ENCODE assay signal across 10 cellular contexts in the genomic region with DNA sequence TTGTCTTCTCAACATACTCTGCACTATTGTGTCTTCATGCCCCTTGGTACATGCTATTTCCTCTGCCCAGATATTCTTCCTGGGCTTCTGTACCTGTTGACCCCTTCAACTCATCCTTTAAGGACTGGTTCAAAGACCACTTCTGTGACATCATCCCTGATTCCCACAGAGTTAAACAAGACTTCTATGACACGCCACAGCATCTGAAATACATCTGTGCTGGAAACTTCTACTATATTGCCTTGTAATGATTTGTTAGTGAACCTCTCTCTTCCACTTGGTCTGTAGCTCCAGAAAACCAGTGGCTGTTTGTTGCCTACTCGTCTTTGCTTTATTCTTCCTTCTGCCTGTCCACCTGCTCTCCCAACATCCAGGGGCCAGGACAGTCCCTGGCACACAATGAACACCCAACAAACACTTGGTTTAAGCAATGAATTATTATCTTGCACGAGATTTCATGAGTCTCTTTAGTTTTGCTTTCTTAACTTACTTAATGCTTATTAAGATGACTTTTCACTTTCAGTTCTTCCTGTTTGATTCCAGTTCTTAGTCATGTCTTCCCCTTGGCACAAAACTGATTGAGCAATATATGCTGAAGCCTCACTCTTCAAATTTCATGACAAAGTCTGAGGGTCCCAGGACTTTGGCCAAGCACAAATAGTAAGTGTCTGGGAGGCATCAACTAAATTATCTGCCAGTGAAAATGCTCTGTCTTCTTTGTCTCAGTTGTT.
DNase-seq lines count a peak whose midpoint lies in the region; ATAC-seq and TF ChIP-seq lines count a peak whose summit lies in the region.
"Had no signal": no experiment of that assay in that cellular context is flagged by ENCODE, and none has a peak within 500 bp of the region (broad histone marks: within the 10 kb centered on the region; RNA-seq: fewer than 3 reads in every experiment).

No MANE protein-coding gene starts in this region.

- H3K27me3 ChIP-seq in SK-N-SH (ENCODE audit: insufficient read depth) (no peaks in the 10 kb centered on the region), breast epithelium (no peaks in the 10 kb centered on the region), thoracic aorta (replicated peaks; ENCODE audit: insufficient read depth) (no peaks in the 10 kb centered on the region)

- CTCF ChIA-PET in SK-N-SH (lab: Yijun Ruan, JAX): no interaction called here

- ATAC-seq in SK-N-SH treated with all-trans-retinoic acid at 6 μM for 48 hours (no peak), HG03175 (IDR thresholded peaks at IDR 0.05; ENCODE audit: unreplicated experiment) (peak; percentile 91), thoracic aorta (ENCODE audit: insufficient number of reproducible peaks, low FRiP score, low read depth) (no peak)

- no peak overlapping the region for H3K9ac ChIP-seq in SK-N-SH

- intact Hi-C loops in breast epithelium (cut with DNase I; ENCODE audit: low total_unique reads): no loop called here

- no peak overlapping the region for H2AFZ ChIP-seq in SK-N-SH (ENCODE audit: low read depth)

- no peaks in the 10 kb centered on the region for H3K79me2 ChIP-seq in SK-N-SH (ENCODE audit: insufficient read depth)

- H3K9me3 ChIP-seq in SK-N-SH: no peaks in the 10 kb centered on the region
- H3K9me3 ChIP-seq in breast epithelium: no peaks in the 10 kb centered on the region
- H3K9me3 ChIP-seq in thoracic aorta: no peaks in the 10 kb centered on the region

- TF ChIP-seq EP300 in SK-N-SH (IDR thresholded peaks at IDR 0.05; ENCODE audit: borderline replicate concordance in 1 of 2, low read depth in 1 of 2, low read length in 1 of 2): no peak

- POLR2A ChIA-PET in SK-N-SH (lab: Yijun Ruan, JAX): no interaction called here

- WGBS in SK-N-SH (ENCODE audit: low lambda C conversion rate): 29% methylated on average over 3 of the region's 3 CpGs

- DNase-seq in SK-N-SH (no peak), breast epithelium (ENCODE audit: low spot score in 2 of 2) (no peak), thoracic aorta (ENCODE audit: low spot score) (no peak), ureter (ENCODE audit: low spot score) (no peak), substantia nigra (lab: John Stamatoyannopoulos, UW) (no peak), NCI-H524 treated with DMSO at 0.1 percent for 48 hours (lab: John Stamatoyannopoulos, UW) (no peak)
- DNase-seq: activated CD4-positive, alpha-beta T cell treated with anti-CD3 and anti-CD28 coated beads, Interleukin-2, amount 50 U/mL, for 1 hour had no signal

- H3K36me3 ChIP-seq in SK-N-SH (replicated peaks in 1 of 2; ENCODE audit: control insufficient read depth in 1 of 2, insufficient read depth in 2 of 2, low read length in 1 of 2) (no peaks in the 10 kb centered on the region), breast epithelium (no peaks in the 10 kb centered on the region), thoracic aorta (no peaks in the 10 kb centered on the region)

- H3K4me1 ChIP-seq in SK-N-SH (ENCODE audit: control insufficient read depth in 1 of 2, insufficient read depth in 2 of 2, low read depth in 1 of 2, low read length in 1 of 2): peaks cover 3 to 7% of the 10 kb centered on the region in 2 experiments; a peak in 2 of 4 replicates
- H3K4me1 ChIP-seq in breast epithelium: no peaks in the 10 kb centered on the region
- H3K4me1 ChIP-seq in thoracic aorta (ENCODE audit: control insufficient read depth in 1 of 2, low read depth in 2 of 2): no peaks in the 10 kb centered on the region

- no peaks in the 10 kb centered on the region for H4K20me1 ChIP-seq in SK-N-SH (ENCODE audit: insufficient read depth)

- no peak for TF ChIP-seq CTCF in SK-N-SH (IDR thresholded peaks at IDR 0.05)
- no peak for TF ChIP-seq CTCF in breast epithelium (IDR thresholded peaks at IDR 0.05)
- TF ChIP-seq CTCF in thoracic aorta (IDR thresholded peaks at IDR 0.05): no peak

- H3K4me3 ChIP-seq in SK-N-SH (ENCODE audit: low read depth in 2 of 2, low read length in 1 of 2): no peak overlapping the region
- H3K4me3 ChIP-seq in breast epithelium: peak overlapping the region in 2 of 3 donors; percentile 28 to 29
- H3K4me3 ChIP-seq in thoracic aorta: peak overlapping the region; percentile 56

- TF ChIP-seq RAD21 in SK-N-SH (IDR thresholded peaks at IDR 0.05; ENCODE audit: low read length): no peak

- H3K9me2 ChIP-seq in SK-N-SH: no peaks in the 10 kb centered on the region

- TF ChIP-seq POLR2A in breast epithelium (IDR thresholded peaks at IDR 0.05): no peak

- H3K27ac ChIP-seq in SK-N-SH (ENCODE audit: low read depth in 2 of 2, low read length in 1 of 2) (peak overlapping the region in 1 of 2 experiments; percentile 18; a peak in 1 of 4 replicates), breast epithelium (no peak overlapping the region), thoracic aorta (no peak overlapping the region), substantia nigra (ENCODE audit: low read depth, low read length, poor library complexity, severe bottlenecking) (no peak overlapping the region)
- H3K27ac ChIP-seq: 22Rv1 had no signal

- H3F3A ChIP-seq in SK-N-SH (replicated peaks; ENCODE audit: insufficient read depth): no peaks in the 10 kb centered on the region

- H3K4me2 ChIP-seq in SK-N-SH: peak overlapping the region; percentile 2; the same call in 1 of the 2 replicates

TF ChIP-seq in SK-N-SH, 30 proteins besides CTCF, POLR2A, EP300 and RAD21 (continues in another document):
- TF ChIP-seq, protein P1, sequence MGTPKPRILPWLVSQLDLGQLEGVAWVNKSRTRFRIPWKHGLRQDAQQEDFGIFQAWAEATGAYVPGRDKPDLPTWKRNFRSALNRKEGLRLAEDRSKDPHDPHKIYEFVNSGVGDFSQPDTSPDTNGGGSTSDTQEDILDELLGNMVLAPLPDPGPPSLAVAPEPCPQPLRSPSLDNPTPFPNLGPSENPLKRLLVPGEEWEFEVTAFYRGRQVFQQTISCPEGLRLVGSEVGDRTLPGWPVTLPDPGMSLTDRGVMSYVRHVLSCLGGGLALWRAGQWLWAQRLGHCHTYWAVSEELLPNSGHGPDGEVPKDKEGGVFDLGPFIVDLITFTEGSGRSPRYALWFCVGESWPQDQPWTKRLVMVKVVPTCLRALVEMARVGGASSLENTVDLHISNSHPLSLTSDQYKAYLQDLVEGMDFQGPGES (IDR thresholded peaks at IDR 0.05; ENCODE audit: low read depth, low read length): no peak
- TF ChIP-seq MEF2A (IDR thresholded peaks at IDR 0.05; ENCODE audit: borderline replicate concordance, low read depth) (no peak), NRF1 (IDR thresholded peaks at IDR 0.05; ENCODE audit: low read depth, low read length) (no peak), GABPA (IDR thresholded peaks at IDR 0.05; ENCODE audit: low read depth) (no peak), TCF12 (IDR thresholded peaks at IDR 0.05) (no peak), FOSL2 (IDR thresholded peaks at IDR 0.05; ENCODE audit: borderline replicate concordance, low read depth) (no peak), TAF1 (IDR thresholded peaks at IDR 0.05; ENCODE audit: borderline replicate concordance, low read depth, low read length) (no peak), SMC3 (IDR thresholded peaks at IDR 0.05; ENCODE audit: low read depth, low read length) (no peak), EZH2phosphoT487 (IDR thresholded peaks at IDR 0.05; ENCODE audit: borderline replicate concordance, low read depth) (no peak), YY1 (IDR thresholded peaks at IDR 0.05; ENCODE audit: low read depth) (no peak), GATA2 (CRISPR knock-in tag; IDR thresholded peaks at IDR 0.05) (no peak)
- TF ChIP-seq, protein P2, sequence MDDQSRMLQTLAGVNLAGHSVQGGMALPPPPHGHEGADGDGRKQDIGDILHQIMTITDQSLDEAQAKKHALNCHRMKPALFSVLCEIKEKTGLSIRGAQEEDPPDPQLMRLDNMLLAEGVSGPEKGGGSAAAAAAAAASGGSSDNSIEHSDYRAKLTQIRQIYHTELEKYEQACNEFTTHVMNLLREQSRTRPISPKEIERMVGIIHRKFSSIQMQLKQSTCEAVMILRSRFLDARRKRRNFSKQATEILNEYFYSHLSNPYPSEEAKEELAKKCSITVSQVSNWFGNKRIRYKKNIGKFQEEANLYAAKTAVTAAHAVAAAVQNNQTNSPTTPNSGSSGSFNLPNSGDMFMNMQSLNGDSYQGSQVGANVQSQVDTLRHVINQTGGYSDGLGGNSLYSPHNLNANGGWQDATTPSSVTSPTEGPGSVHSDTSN (IDR thresholded peaks at IDR 0.05): no peak

TF ChIP-seq in SK-N-SH treated with all-trans-retinoic acid at 6 μM for 48 hours, 23 proteins besides CTCF, POLR2A, EP300 and RAD21:
- TF ChIP-seq ISL1 (CRISPR knock-in tag; IDR thresholded peaks at IDR 0.05) (no peak), TOX (CRISPR knock-in tag; IDR thresholded peaks at IDR 0.05; ENCODE audit: borderline replicate concordance) (no peak), ZFP30 (CRISPR knock-in tag; IDR thresholded peaks at IDR 0.05) (no peak), BACH2 (CRISPR knock-in tag; IDR thresholded peaks at IDR 0.05; ENCODE audit: borderline replicate concordance) (no peak), ESRRG (CRISPR knock-in tag; IDR thresholded peaks at IDR 0.05) (no peak), OSR1 (CRISPR knock-in tag; IDR thresholded peaks at IDR 0.05) (no peak), ZNF70 (CRISPR knock-in tag; IDR thresholded peaks at IDR 0.05) (no peak), GLIS3 (CRISPR knock-in tag; IDR thresholded peaks at IDR 0.05) (no peak)
- TF ChIP-seq, protein P3, sequence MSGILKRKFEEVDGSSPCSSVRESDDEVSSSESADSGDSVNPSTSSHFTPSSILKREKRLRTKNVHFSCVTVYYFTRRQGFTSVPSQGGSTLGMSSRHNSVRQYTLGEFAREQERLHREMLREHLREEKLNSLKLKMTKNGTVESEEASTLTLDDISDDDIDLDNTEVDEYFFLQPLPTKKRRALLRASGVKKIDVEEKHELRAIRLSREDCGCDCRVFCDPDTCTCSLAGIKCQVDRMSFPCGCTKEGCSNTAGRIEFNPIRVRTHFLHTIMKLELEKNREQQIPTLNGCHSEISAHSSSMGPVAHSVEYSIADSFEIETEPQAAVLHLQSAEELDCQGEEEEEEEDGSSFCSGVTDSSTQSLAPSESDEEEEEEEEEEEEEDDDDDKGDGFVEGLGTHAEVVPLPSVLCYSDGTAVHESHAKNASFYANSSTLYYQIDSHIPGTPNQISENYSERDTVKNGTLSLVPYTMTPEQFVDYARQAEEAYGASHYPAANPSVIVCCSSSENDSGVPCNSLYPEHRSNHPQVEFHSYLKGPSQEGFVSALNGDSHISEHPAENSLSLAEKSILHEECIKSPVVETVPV (CRISPR knock-in tag; IDR thresholded peaks at IDR 0.05): no peak

Comparison
In these comparisons a context has a peak if more than half of its experiments do, and no peak if none do; other contexts are left out.
1. H3K4me3 ChIP-seq: peak in breast epithelium (2 of 3) and thoracic aorta (single experiment); none in SK-N-SH (0 of 2).